Comparison of ENCODE assay signal across 23 cellular contexts in genomic region chr18:28657836-28658410, GRCh38.
DNase-seq lines count a peak whose midpoint lies in the region; ATAC-seq and TF ChIP-seq lines count a peak whose summit lies in the region.
"Had no signal": no experiment of that assay in that cellular context is flagged by ENCODE, and none has a peak within 500 bp of the region (broad histone marks: within the 10 kb centered on the region; RNA-seq: fewer than 3 reads in every experiment).

No MANE protein-coding gene starts in this region.

- H3K9me2 ChIP-seq in GM23248 (ENCODE audit: insufficient read depth), result no peaks in the 10 kb centered on the region
- no peaks in the 10 kb centered on the region for H3K9me2 ChIP-seq in PC-3 (replicated peaks; ENCODE audit: low read length)

- H3K27ac ChIP-seq in GM23248 (no peak overlapping the region), PC-3 (ENCODE audit: low read length) (no peak overlapping the region)
- no peak overlapping the region for H3K27ac ChIP-seq in effector memory CD4-positive, alpha-beta T cell (ENCODE audit: insufficient read depth, low read length, poor library complexity, severe bottlenecking)
- H3K27ac ChIP-seq: KMS-11, ovary, upper lobe of right lung, WERI-Rb-1 had no signal

- ATAC-seq in PC-3 (peak; percentile 67), HG03139 (IDR thresholded peaks at IDR 0.05; ENCODE audit: unreplicated experiment) (no peak)
- ATAC-seq: T-helper 17 cell, upper lobe of right lung had no signal

- TF ChIP-seq CTCF in PC-3 (conservative IDR thresholded peaks at IDR 0.05; ENCODE audit: low read depth, low read length), result no peak
- no peak for TF ChIP-seq CTCF in choroid plexus epithelial cell (conservative IDR thresholded peaks at IDR 0.05; ENCODE audit: low read depth, low read length)

- H3K4me2 ChIP-seq in GM23248 (ENCODE audit: unreplicated experiment) (peak overlapping the region; percentile 59), PC-3 (ENCODE audit: low read length) (no peak overlapping the region)
- H3K4me2 ChIP-seq: KMS-11 had no signal

- no peak overlapping the region for H2AFZ ChIP-seq in GM23248
- H2AFZ ChIP-seq in PC-3 (ENCODE audit: low read length), result no peak overlapping the region

- H4K20me1 ChIP-seq in GM23248 (ENCODE audit: insufficient read depth) (no peaks in the 10 kb centered on the region), PC-3 (ENCODE audit: low read length) (no peaks in the 10 kb centered on the region)

- intact Hi-C loops in PC-3 (cut with micrococcal nuclease), result loop anchor here (5.0 to 10.0 kb wide), 2 partner anchors 109 to 293 kb away; no protein-coding TSS in a partner anchor

- H3K36me3 ChIP-seq in GM23248 (ENCODE audit: low read depth) (no peaks in the 10 kb centered on the region), PC-3 (ENCODE audit: low read depth, low read length) (no peaks in the 10 kb centered on the region)
- H3K36me3 ChIP-seq in effector memory CD4-positive, alpha-beta T cell (ENCODE audit: control insufficient read depth, insufficient read depth, low read length), result no peaks in the 10 kb centered on the region
- H3K36me3 ChIP-seq: ovary, upper lobe of right lung, WERI-Rb-1 had no signal

- POLR2A ChIA-PET in PC-3 (lab: Charles Lee; ENCODE audit: unreplicated experiment), result no interaction called here

- H3F3A ChIP-seq in GM23248 (ENCODE audit: insufficient read depth), result no peaks in the 10 kb centered on the region
- H3F3A ChIP-seq in PC-3 (ENCODE audit: low read length, unreplicated experiment), result no peaks in the 10 kb centered on the region

- in situ Hi-C loops in GM23248 (cut with MboI), result no loop called here

- BruUV-seq in PC-3 (replicated peaks; lab: Mats Ljungman, UMichigan), result no TSS peak

- CTCF ChIA-PET in PC-3 (lab: Charles Lee), result interaction anchor here (0.7 kb wide), 1 partner anchor 217 kb away, joined by 5 read pairs; no protein-coding TSS in a partner anchor

- H3K9me3 ChIP-seq in GM23248 (ENCODE audit: low read depth) (no peaks in the 10 kb centered on the region), PC-3 (ENCODE audit: low read length) (no peaks in the 10 kb centered on the region)
- no peaks in the 10 kb centered on the region for H3K9me3 ChIP-seq in effector memory CD4-positive, alpha-beta T cell (ENCODE audit: control insufficient read depth, low read length)
- H3K9me3 ChIP-seq: ovary, upper lobe of right lung had no signal

- H3K4me1 ChIP-seq in GM23248 (ENCODE audit: insufficient read depth) (peaks cover 9% of the 10 kb centered on the region), PC-3 (ENCODE audit: insufficient read depth, low read length) (peaks cover 22% of the 10 kb centered on the region)
- no peaks in the 10 kb centered on the region for H3K4me1 ChIP-seq in effector memory CD4-positive, alpha-beta T cell (ENCODE audit: control insufficient read depth, insufficient read depth, low read length, poor library complexity, severe bottlenecking)
- H3K4me1 ChIP-seq: upper lobe of right lung had no signal

- no peaks in the 10 kb centered on the region for H3K27me3 ChIP-seq in GM23248 (replicated peaks; ENCODE audit: insufficient read depth)
- no peaks in the 10 kb centered on the region for H3K27me3 ChIP-seq in PC-3 (ENCODE audit: low read length)
- H3K27me3 ChIP-seq in effector memory CD4-positive, alpha-beta T cell (replicated peaks; ENCODE audit: control insufficient read depth, insufficient read depth, low read length, poor library complexity, severe bottlenecking), result no peaks in the 10 kb centered on the region
- H3K27me3 ChIP-seq: ovary, upper lobe of right lung had no signal

- WGBS in GM23248 (ENCODE audit: low coverage in 1 of 2, low lambda C conversion rate in 2 of 2, missing lambda C conversion rate in 2 of 2), 2 experiments, result 8% methylated on average over 2 of the region's 2 CpGs

- H3K4me3 ChIP-seq in GM23248 (no peak overlapping the region), PC-3 (ENCODE audit: low read length) (no peak overlapping the region), choroid plexus epithelial cell (ENCODE audit: low read depth, low read length) (no peak overlapping the region)
- no peak overlapping the region for H3K4me3 ChIP-seq in effector memory CD4-positive, alpha-beta T cell (ENCODE audit: insufficient read depth, low read depth, low read length, poor library complexity, severe bottlenecking)
- H3K4me3 ChIP-seq: ovary, upper lobe of right lung had no signal

- DNase-seq in GM23248, result peak; percentile 25
- DNase-seq in PC-3, result peak; percentile 55
- peak; percentile 29 for DNase-seq in choroid plexus epithelial cell (ENCODE audit: low read depth)
- DNase-seq in non-pigmented ciliary epithelial cell (ENCODE audit: low read depth), result peak; percentile 32
- no peak for DNase-seq in activated CD4-positive, alpha-beta T cell treated with anti-CD3 and anti-CD28 coated beads, Interleukin-2, amount 50 U/mL, for 48 hours
- no peak for DNase-seq in effector memory CD4-positive, alpha-beta T cell
- no peak for DNase-seq in NCI-H446 (lab: John Stamatoyannopoulos, UW)
- DNase-seq: activated CD4-positive, alpha-beta memory T cell treated with anti-CD3 and anti-CD28 coated beads for 36 hours; activated naive CD4-positive, alpha-beta T cell treated with anti-CD3 and anti-CD28 coated beads, Interleukin-2, amount 50 U/mL, for 16 hours; activated T-cell treated with anti-CD3 and anti-CD28 coated beads, Interleukin-2, amount 50 U/mL, for 24 hours; AML-193; cortex of kidney; DMS79 treated with DMSO at 0.1 percent for 48 hours; NCI-H1048; NCI-H2029; ovary; SIG-M5; stimulated activated CD4-positive, alpha-beta T cell treated with anti-CD3 and anti-CD28 coated beads, Interleukin-2, amount 100 ng/mL, for 24 hours; T-helper 17 cell; upper lobe of right lung; WERI-Rb-1 had no signal

- H3K9ac ChIP-seq in GM23248 (no peak overlapping the region), PC-3 (ENCODE audit: low read length) (no peak overlapping the region)
- H3K9ac ChIP-seq: KMS-11 had no signal

- H3K79me2 ChIP-seq in GM23248 (ENCODE audit: insufficient read depth), result no peaks in the 10 kb centered on the region
- H3K79me2 ChIP-seq in PC-3 (ENCODE audit: low read length), result no peaks in the 10 kb centered on the region

Comparison
In these comparisons a context has a peak if more than half of its experiments do, and no peak if none do; other contexts are left out.
1. DNase-seq: peak in GM23248 (single experiment), PC-3 (single experiment), choroid plexus epithelial cell (single experiment) and non-pigmented ciliary epithelial cell (single experiment); none in activated CD4-positive, alpha-beta T cell treated with anti-CD3 and anti-CD28 coated beads, Interleukin-2, amount 50 U/mL, for 48 hours (0 of 2), effector memory CD4-positive, alpha-beta T cell (0 of 3) and NCI-H446 (0 of 2).